ENCODE assay signal across 1 cellular context in the genomic region with DNA sequence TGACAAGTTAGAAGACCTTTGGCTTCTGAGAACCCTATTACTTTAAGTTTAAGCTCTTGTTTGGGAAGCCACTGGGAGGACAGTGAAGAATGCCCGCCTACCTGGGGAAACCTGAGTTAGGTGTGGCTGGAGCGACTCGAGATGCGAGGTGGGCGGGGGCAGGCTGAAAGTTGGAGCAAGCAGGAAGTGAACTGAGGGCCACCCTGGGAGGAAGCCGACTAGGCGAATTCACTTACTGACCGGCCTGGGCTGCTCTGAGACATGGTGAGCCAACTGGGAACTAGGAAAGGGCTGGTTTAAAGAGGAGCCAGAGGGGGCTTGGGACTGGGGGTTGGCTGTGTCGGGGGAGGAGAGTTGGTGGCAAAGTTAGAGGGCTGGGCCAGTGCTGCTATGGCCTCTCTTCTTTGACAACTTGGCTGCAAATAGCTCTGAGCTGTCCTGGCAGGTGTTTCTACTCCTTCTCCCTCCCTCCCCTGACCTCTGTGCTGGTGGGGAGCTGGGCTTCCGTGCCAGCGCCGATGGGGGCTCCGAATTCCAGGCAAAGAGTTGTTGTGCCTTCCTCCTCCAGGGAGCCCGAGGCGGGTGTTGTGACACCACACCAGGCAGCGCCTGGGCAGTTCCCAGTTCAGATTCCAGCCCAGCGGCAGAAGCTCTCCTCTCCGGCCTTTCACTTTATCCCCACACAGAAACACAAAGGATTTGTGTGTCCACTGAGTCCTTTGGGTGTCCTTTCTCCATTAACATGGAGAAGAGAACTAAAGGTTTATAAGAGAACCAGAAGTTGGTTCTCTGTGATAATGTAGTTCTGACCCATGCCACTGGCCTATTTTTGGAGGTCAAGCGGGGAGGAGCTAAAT.
TF ChIP-seq lines count a peak whose summit lies in the region.

A gene (plus strand): TSS at position 201 of the 857 bp plus-strand sequence. CDS start 61 bp downstream, at position 262.

TF ChIP-seq in HepG2, 621 proteins besides CTCF, POLR2A, EP300 and RAD21 (continued from another document and continues in another):
- TF ChIP-seq, protein P1, sequence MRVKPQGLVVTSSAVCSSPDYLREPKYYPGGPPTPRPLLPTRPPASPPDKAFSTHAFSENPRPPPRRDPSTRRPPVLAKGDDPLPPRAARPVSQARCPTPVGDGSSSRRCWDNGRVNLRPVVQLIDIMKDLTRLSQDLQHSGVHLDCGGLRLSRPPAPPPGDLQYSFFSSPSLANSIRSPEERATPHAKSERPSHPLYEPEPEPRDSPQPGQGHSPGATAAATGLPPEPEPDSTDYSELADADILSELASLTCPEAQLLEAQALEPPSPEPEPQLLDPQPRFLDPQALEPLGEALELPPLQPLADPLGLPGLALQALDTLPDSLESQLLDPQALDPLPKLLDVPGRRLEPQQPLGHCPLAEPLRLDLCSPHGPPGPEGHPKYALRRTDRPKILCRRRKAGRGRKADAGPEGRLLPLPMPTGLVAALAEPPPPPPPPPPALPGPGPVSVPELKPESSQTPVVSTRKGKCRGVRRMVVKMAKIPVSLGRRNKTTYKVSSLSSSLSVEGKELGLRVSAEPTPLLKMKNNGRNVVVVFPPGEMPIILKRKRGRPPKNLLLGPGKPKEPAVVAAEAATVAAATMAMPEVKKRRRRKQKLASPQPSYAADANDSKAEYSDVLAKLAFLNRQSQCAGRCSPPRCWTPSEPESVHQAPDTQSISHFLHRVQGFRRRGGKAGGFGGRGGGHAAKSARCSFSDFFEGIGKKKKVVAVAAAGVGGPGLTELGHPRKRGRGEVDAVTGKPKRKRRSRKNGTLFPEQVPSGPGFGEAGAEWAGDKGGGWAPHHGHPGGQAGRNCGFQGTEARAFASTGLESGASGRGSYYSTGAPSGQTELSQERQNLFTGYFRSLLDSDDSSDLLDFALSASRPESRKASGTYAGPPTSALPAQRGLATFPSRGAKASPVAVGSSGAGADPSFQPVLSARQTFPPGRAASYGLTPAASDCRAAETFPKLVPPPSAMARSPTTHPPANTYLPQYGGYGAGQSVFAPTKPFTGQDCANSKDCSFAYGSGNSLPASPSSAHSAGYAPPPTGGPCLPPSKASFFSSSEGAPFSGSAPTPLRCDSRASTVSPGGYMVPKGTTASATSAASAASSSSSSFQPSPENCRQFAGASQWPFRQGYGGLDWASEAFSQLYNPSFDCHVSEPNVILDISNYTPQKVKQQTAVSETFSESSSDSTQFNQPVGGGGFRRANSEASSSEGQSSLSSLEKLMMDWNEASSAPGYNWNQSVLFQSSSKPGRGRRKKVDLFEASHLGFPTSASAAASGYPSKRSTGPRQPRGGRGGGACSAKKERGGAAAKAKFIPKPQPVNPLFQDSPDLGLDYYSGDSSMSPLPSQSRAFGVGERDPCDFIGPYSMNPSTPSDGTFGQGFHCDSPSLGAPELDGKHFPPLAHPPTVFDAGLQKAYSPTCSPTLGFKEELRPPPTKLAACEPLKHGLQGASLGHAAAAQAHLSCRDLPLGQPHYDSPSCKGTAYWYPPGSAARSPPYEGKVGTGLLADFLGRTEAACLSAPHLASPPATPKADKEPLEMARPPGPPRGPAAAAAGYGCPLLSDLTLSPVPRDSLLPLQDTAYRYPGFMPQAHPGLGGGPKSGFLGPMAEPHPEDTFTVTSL (CRISPR knock-in tag; IDR thresholded peaks at IDR 0.05; ENCODE audit: borderline replicate concordance): no peak
- TF ChIP-seq ZFYVE20 (CRISPR knock-in tag; IDR thresholded peaks at IDR 0.05; ENCODE audit: borderline replicate concordance, low read depth) (no peak), TGIF2 (CRISPR knock-in tag; IDR thresholded peaks at IDR 0.05) (no peak; the same call in 1 of the 2 replicates), DR1 (CRISPR knock-in tag; IDR thresholded peaks at IDR 0.05) (no peak), ZNF543 (CRISPR knock-in tag; IDR thresholded peaks at IDR 0.05) (no peak), PRPF4 (IDR thresholded peaks at IDR 0.05; ENCODE audit: low read depth, low read length, poor library complexity, severe bottlenecking) (no peak), ZNF124 (CRISPR knock-in tag; IDR thresholded peaks at IDR 0.05) (no peak), CHD2 (IDR thresholded peaks at IDR 0.05; ENCODE audit: low read depth, low read length) (no peak), ZNF530 (CRISPR knock-in tag; IDR thresholded peaks at IDR 0.05; ENCODE audit: low read depth) (no peak), BRCA1 (CRISPR knock-in tag; IDR thresholded peaks at IDR 0.05) (0 out of 2 replicates have a peak, but pooled peaks have one; percentile 59), SATB2 (CRISPR knock-in tag; IDR thresholded peaks at IDR 0.05) (no peak), PRMT3 (CRISPR knock-in tag; IDR thresholded peaks at IDR 0.05; ENCODE audit: borderline replicate concordance, low read depth) (no peak), ZNF296 (CRISPR knock-in tag; conservative IDR thresholded peaks at IDR 0.05) (no peak), ZFP82 (CRISPR knock-in tag; IDR thresholded peaks at IDR 0.05; ENCODE audit: borderline replicate concordance) (no peak), ASH2L (IDR thresholded peaks at IDR 0.05; ENCODE audit: insufficient read length, low read depth, low read length) (no peak), MXI1 (IDR thresholded peaks at IDR 0.05; ENCODE audit: borderline replicate concordance, low read depth, low read length) (no peak), ZMAT3 (CRISPR knock-in tag; conservative IDR thresholded peaks at IDR 0.05) (no peak), MAZ (IDR thresholded peaks at IDR 0.05; ENCODE audit: borderline replicate concordance, low read depth, low read length) (0 out of 2 replicates have a peak, but pooled peaks have one; percentile 18), MAZ (CRISPR knock-in tag; IDR thresholded peaks at IDR 0.05; ENCODE audit: low read depth) (no peak), SIN3B (IDR thresholded peaks at IDR 0.05; ENCODE audit: low read length) (no peak), ZNF614 (CRISPR knock-in tag; IDR thresholded peaks at IDR 0.05; ENCODE audit: borderline replicate concordance) (no peak), PAF1 (CRISPR knock-in tag; IDR thresholded peaks at IDR 0.05) (no peak), ZNF264 (CRISPR knock-in tag; IDR thresholded peaks at IDR 0.05) (no peak), ZNF772 (CRISPR knock-in tag; IDR thresholded peaks at IDR 0.05) (peak; percentile 71; the same call in 1 of the 2 replicates), KMT2B (CRISPR knock-in tag; IDR thresholded peaks at IDR 0.05) (no peak), ZEB1 (IDR thresholded peaks at IDR 0.05; ENCODE audit: insufficient replicate concordance, low read depth) (peak; percentile 94), SIN3A (IDR thresholded peaks at IDR 0.05; ENCODE audit: borderline replicate concordance, low read depth, low read length) (peak; percentile 85; the same call in 1 of the 2 replicates), ZNF205 (CRISPR knock-in tag; IDR thresholded peaks at IDR 0.05) (peak; percentile 88), RBAK (CRISPR knock-in tag; IDR thresholded peaks at IDR 0.05) (no peak)
- TF ChIP-seq, protein P2, sequence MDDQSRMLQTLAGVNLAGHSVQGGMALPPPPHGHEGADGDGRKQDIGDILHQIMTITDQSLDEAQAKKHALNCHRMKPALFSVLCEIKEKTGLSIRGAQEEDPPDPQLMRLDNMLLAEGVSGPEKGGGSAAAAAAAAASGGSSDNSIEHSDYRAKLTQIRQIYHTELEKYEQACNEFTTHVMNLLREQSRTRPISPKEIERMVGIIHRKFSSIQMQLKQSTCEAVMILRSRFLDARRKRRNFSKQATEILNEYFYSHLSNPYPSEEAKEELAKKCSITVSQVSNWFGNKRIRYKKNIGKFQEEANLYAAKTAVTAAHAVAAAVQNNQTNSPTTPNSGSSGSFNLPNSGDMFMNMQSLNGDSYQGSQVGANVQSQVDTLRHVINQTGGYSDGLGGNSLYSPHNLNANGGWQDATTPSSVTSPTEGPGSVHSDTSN (CRISPR knock-in tag; IDR thresholded peaks at IDR 0.05; ENCODE audit: borderline replicate concordance): no peak
- TF ChIP-seq, protein P3, sequence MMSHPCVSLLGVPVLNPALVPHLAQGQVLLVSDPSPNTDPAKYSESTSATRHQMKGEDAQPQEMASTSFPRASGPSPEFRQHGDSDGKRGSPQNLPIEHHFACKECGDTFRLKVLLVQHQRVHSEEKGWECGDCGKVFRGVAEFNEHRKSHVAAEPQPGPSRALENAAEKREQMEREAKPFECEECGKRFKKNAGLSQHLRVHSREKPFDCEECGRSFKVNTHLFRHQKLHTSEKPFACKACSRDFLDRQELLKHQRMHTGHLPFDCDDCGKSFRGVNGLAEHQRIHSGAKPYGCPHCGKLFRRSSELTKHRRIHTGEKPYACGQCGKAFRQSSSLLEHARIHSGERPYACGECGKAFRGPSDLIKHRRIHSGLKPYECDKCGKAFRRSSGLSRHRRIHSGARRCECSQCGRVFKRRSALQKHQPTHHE (CRISPR knock-in tag; IDR thresholded peaks at IDR 0.05; ENCODE audit: borderline replicate concordance): no peak
- TF ChIP-seq, protein P4, sequence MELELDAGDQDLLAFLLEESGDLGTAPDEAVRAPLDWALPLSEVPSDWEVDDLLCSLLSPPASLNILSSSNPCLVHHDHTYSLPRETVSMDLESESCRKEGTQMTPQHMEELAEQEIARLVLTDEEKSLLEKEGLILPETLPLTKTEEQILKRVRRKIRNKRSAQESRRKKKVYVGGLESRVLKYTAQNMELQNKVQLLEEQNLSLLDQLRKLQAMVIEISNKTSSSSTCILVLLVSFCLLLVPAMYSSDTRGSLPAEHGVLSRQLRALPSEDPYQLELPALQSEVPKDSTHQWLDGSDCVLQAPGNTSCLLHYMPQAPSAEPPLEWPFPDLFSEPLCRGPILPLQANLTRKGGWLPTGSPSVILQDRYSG (CRISPR knock-in tag; IDR thresholded peaks at IDR 0.05): no peak
- TF ChIP-seq, protein P5, sequence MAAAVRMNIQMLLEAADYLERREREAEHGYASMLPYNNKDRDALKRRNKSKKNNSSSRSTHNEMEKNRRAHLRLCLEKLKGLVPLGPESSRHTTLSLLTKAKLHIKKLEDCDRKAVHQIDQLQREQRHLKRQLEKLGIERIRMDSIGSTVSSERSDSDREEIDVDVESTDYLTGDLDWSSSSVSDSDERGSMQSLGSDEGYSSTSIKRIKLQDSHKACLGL (CRISPR knock-in tag; IDR thresholded peaks at IDR 0.05): no peak
- TF ChIP-seq, protein P6, sequence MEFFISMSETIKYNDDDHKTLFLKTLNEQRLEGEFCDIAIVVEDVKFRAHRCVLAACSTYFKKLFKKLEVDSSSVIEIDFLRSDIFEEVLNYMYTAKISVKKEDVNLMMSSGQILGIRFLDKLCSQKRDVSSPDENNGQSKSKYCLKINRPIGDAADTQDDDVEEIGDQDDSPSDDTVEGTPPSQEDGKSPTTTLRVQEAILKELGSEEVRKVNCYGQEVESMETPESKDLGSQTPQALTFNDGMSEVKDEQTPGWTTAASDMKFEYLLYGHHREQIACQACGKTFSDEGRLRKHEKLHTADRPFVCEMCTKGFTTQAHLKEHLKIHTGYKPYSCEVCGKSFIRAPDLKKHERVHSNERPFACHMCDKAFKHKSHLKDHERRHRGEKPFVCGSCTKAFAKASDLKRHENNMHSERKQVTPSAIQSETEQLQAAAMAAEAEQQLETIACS (CRISPR knock-in tag; IDR thresholded peaks at IDR 0.05): no peak
- TF ChIP-seq, protein P7, sequence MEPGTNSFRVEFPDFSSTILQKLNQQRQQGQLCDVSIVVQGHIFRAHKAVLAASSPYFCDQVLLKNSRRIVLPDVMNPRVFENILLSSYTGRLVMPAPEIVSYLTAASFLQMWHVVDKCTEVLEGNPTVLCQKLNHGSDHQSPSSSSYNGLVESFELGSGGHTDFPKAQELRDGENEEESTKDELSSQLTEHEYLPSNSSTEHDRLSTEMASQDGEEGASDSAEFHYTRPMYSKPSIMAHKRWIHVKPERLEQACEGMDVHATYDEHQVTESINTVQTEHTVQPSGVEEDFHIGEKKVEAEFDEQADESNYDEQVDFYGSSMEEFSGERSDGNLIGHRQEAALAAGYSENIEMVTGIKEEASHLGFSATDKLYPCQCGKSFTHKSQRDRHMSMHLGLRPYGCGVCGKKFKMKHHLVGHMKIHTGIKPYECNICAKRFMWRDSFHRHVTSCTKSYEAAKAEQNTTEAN (CRISPR knock-in tag; conservative IDR thresholded peaks at IDR 0.05): no peak
- TF ChIP-seq, protein P8, sequence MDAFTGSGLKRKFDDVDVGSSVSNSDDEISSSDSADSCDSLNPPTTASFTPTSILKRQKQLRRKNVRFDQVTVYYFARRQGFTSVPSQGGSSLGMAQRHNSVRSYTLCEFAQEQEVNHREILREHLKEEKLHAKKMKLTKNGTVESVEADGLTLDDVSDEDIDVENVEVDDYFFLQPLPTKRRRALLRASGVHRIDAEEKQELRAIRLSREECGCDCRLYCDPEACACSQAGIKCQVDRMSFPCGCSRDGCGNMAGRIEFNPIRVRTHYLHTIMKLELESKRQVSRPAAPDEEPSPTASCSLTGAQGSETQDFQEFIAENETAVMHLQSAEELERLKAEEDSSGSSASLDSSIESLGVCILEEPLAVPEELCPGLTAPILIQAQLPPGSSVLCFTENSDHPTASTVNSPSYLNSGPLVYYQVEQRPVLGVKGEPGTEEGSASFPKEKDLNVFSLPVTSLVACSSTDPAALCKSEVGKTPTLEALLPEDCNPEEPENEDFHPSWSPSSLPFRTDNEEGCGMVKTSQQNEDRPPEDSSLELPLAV (CRISPR knock-in tag; conservative IDR thresholded peaks at IDR 0.05; ENCODE audit: low read depth): no peak
- TF ChIP-seq, protein P9, sequence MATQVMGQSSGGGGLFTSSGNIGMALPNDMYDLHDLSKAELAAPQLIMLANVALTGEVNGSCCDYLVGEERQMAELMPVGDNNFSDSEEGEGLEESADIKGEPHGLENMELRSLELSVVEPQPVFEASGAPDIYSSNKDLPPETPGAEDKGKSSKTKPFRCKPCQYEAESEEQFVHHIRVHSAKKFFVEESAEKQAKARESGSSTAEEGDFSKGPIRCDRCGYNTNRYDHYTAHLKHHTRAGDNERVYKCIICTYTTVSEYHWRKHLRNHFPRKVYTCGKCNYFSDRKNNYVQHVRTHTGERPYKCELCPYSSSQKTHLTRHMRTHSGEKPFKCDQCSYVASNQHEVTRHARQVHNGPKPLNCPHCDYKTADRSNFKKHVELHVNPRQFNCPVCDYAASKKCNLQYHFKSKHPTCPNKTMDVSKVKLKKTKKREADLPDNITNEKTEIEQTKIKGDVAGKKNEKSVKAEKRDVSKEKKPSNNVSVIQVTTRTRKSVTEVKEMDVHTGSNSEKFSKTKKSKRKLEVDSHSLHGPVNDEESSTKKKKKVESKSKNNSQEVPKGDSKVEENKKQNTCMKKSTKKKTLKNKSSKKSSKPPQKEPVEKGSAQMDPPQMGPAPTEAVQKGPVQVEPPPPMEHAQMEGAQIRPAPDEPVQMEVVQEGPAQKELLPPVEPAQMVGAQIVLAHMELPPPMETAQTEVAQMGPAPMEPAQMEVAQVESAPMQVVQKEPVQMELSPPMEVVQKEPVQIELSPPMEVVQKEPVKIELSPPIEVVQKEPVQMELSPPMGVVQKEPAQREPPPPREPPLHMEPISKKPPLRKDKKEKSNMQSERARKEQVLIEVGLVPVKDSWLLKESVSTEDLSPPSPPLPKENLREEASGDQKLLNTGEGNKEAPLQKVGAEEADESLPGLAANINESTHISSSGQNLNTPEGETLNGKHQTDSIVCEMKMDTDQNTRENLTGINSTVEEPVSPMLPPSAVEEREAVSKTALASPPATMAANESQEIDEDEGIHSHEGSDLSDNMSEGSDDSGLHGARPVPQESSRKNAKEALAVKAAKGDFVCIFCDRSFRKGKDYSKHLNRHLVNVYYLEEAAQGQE (IDR thresholded peaks at IDR 0.05; ENCODE audit: borderline replicate concordance in 1 of 2, low read depth in 1 of 2, low read length in 2 of 2): no peak
- TF ChIP-seq, protein P10, sequence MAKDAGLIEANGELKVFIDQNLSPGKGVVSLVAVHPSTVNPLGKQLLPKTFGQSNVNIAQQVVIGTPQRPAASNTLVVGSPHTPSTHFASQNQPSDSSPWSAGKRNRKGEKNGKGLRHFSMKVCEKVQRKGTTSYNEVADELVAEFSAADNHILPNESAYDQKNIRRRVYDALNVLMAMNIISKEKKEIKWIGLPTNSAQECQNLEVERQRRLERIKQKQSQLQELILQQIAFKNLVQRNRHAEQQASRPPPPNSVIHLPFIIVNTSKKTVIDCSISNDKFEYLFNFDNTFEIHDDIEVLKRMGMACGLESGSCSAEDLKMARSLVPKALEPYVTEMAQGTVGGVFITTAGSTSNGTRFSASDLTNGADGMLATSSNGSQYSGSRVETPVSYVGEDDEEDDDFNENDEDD (CRISPR knock-in tag; IDR thresholded peaks at IDR 0.05; ENCODE audit: borderline replicate concordance): 0 out of 2 replicates have a peak, but pooled peaks have one; percentile 14
